Comparison of ENCODE assay signal across 1 cellular context in genomic region chr17:50683434-50684287, GRCh38.
TF ChIP-seq lines count a peak whose summit lies in the region.

No MANE protein-coding gene starts in this region.

TF ChIP-seq in HepG2, 621 proteins besides CTCF, POLR2A, EP300 and RAD21 (continued from another document and continues in another):
- TF ChIP-seq TEAD3 (CRISPR knock-in tag; optimal IDR thresholded peaks at IDR 0.05; ENCODE audit: borderline replicate concordance), result no peak
- no peak for TF ChIP-seq ZFX (CRISPR knock-in tag; IDR thresholded peaks at IDR 0.05; ENCODE audit: low read depth)
- 0 out of 2 replicates have a peak, but pooled peaks have one; percentile 7 for TF ChIP-seq ZBTB33 (CRISPR knock-in tag; IDR thresholded peaks at IDR 0.05)
- TF ChIP-seq ISX (CRISPR knock-in tag; conservative IDR thresholded peaks at IDR 0.05), result no peak
- TF ChIP-seq NR0B2 (CRISPR knock-in tag; IDR thresholded peaks at IDR 0.05), result peak; percentile 45; the same call in 1 of the 2 replicates
- TF ChIP-seq NFAT5 (CRISPR knock-in tag; IDR thresholded peaks at IDR 0.05), result peak; percentile 43; the same call in 1 of the 2 replicates
- TF ChIP-seq ZSCAN9 (CRISPR knock-in tag; IDR thresholded peaks at IDR 0.05; ENCODE audit: borderline replicate concordance), result no peak
- TF ChIP-seq PRDM10 (CRISPR knock-in tag; IDR thresholded peaks at IDR 0.05; ENCODE audit: low read depth), result 0 out of 2 replicates have a peak, but pooled peaks have one; percentile 37
- TF ChIP-seq ZNF274 (CRISPR knock-in tag; IDR thresholded peaks at IDR 0.05), result no peak; the same call in 1 of the 2 replicates
- TF ChIP-seq ZNF414 (CRISPR knock-in tag; IDR thresholded peaks at IDR 0.05), result peak; percentile 71; the same call in 1 of the 2 replicates
- no peak for TF ChIP-seq ATF5 (CRISPR knock-in tag; IDR thresholded peaks at IDR 0.05; ENCODE audit: low read depth)
- TF ChIP-seq ZXDC (CRISPR knock-in tag; IDR thresholded peaks at IDR 0.05), result peak; percentile 10; the same call in 1 of the 2 replicates
- peak; percentile 62; the same call in 1 of the 2 replicates for TF ChIP-seq RBFOX2 (IDR thresholded peaks at IDR 0.05; ENCODE audit: low read depth, low read length)
- TF ChIP-seq AGO1 (IDR thresholded peaks at IDR 0.05; ENCODE audit: low read depth, low read length, poor library complexity, severe bottlenecking), result peak; percentile 73
- TF ChIP-seq ZNF576 (CRISPR knock-in tag; IDR thresholded peaks at IDR 0.05), result peak; percentile 86; the same call in 1 of the 2 replicates
- TF ChIP-seq HOXA3 (CRISPR knock-in tag; IDR thresholded peaks at IDR 0.05), result peak; percentile 34; the same call in 1 of the 2 replicates
- peak; percentile 35; the same call in 1 of the 2 replicates for TF ChIP-seq GABPB1 (CRISPR knock-in tag; IDR thresholded peaks at IDR 0.05)
- TF ChIP-seq ZMYM4 (CRISPR knock-in tag; IDR thresholded peaks at IDR 0.05), result peak; percentile 14; the same call in 1 of the 2 replicates
- 0 out of 2 replicates have a peak, but pooled peaks have one; percentile 37 for TF ChIP-seq ZFP90 (CRISPR knock-in tag; IDR thresholded peaks at IDR 0.05; ENCODE audit: borderline replicate concordance)
- TF ChIP-seq ZNF616 (CRISPR knock-in tag; IDR thresholded peaks at IDR 0.05; ENCODE audit: low read depth), result 0 out of 2 replicates have a peak, but pooled peaks have one; percentile 17
- TF ChIP-seq ZBTB8A (CRISPR knock-in tag; IDR thresholded peaks at IDR 0.05; ENCODE audit: borderline replicate concordance, low read depth), result 0 out of 2 replicates have a peak, but pooled peaks have one; percentile 16
- TF ChIP-seq ARID2 (CRISPR knock-in tag; IDR thresholded peaks at IDR 0.05; ENCODE audit: borderline replicate concordance), result 0 out of 2 replicates have a peak, but pooled peaks have one; percentile 47
- no peak for TF ChIP-seq SAP130 (CRISPR knock-in tag; IDR thresholded peaks at IDR 0.05; ENCODE audit: low read depth)
- 0 out of 2 replicates have a peak, but pooled peaks have one; percentile 32 for TF ChIP-seq ZSCAN31 (CRISPR knock-in tag; IDR thresholded peaks at IDR 0.05; ENCODE audit: low read depth)
- TF ChIP-seq ZNF687 (CRISPR knock-in tag; IDR thresholded peaks at IDR 0.05), result peak; percentile 61
- TF ChIP-seq ETV5 (CRISPR knock-in tag; IDR thresholded peaks at IDR 0.05; ENCODE audit: borderline replicate concordance), result peak; percentile 13; the same call in 1 of the 2 replicates
- peak; percentile 2; the same call in 1 of the 2 replicates for TF ChIP-seq ZSCAN29 (CRISPR knock-in tag; conservative IDR thresholded peaks at IDR 0.05)
- TF ChIP-seq PLRG1 (conservative IDR thresholded peaks at IDR 0.05), result no peak
- TF ChIP-seq ZNF773 (CRISPR knock-in tag; IDR thresholded peaks at IDR 0.05; ENCODE audit: borderline replicate concordance), result no peak
- TF ChIP-seq KDM5B (CRISPR knock-in tag; IDR thresholded peaks at IDR 0.05; ENCODE audit: borderline replicate concordance), result peak; percentile 71
- TF ChIP-seq KDM1A (CRISPR knock-in tag; IDR thresholded peaks at IDR 0.05), result no peak
- no peak for TF ChIP-seq ZNF431 (CRISPR knock-in tag; IDR thresholded peaks at IDR 0.05; ENCODE audit: borderline replicate concordance, low read depth)
- TF ChIP-seq ATF7-NPFF (CRISPR knock-in tag; IDR thresholded peaks at IDR 0.05; ENCODE audit: low read depth), result peak; percentile 73
- no peak; the same call in 1 of the 2 replicates for TF ChIP-seq ZNF605 (CRISPR knock-in tag; IDR thresholded peaks at IDR 0.05)
- TF ChIP-seq MIXL1 (CRISPR knock-in tag; IDR thresholded peaks at IDR 0.05), result no peak
